Comparison of ENCODE assay signal across 20 cellular contexts in the genomic region with DNA sequence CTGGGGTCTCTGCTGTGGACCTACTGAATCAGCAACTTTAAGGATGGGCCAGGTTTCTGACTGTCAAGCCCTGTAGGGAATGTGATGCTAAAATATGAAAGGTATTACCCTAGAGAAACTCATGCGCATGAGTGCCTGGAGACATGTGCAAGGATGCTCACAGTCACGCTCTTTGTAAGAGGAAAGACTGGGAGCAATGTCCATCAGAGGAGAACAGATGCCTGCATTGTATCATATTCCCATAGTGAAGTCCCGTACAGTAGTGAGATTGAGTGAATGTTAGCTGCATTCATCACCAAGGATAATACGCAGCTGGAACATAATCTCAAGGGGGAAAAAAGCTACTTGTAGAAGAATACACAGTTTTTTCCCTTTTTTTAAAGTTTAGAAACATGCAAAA.
"Had no signal": no experiment of that assay in that cellular context is flagged by ENCODE, and none has a peak within 500 bp of the region (broad histone marks: within the 10 kb centered on the region; RNA-seq: fewer than 3 reads in every experiment).

No MANE protein-coding gene starts in this region.

- DNase-seq: activated CD4-positive, alpha-beta T cell treated with anti-CD3 and anti-CD28 coated beads for 4 hours; activated CD4-positive, alpha-beta T cell treated with anti-CD3 and anti-CD28 coated beads, Interleukin-2, amount 50 U/mL, for 4 hours; activated CD8-positive, alpha-beta memory T cell treated with anti-CD3 and anti-CD28 coated beads, Interleukin-2, amount 50 U/mL, for 48 hours; activated CD8-positive, alpha-beta T cell treated with anti-CD3 and anti-CD28 coated beads, Interleukin-2, amount 10 ng/mL, durations not matched to agents 7 days and 5 days; activated naive CD4-positive, alpha-beta T cell treated with anti-CD3 and anti-CD28 coated beads, Interleukin-2, amount 50 U/mL, for 16 hours; activated naive CD8-positive, alpha-beta T cell treated with anti-CD3 and anti-CD28 coated beads, Interleukin-2, amount 10 ng/mL, durations not matched to agents 7 days and 5 days; activated T-cell treated with anti-CD3 and anti-CD28 coated beads, Interleukin-2, amount 50 U/mL, for 1 hour; aorta; MG63; MV-4-11; NCI-H1105; NCI-H1436; NCI-H1694 treated with DMSO at 0.1 percent for 48 hours; NCI-H2029 treated with DMSO at 0.1 percent for 48 hours; NCI-H446; NCI-H524; PC-3; SIG-M5; T-helper 1 cell; WERI-Rb-1 had no signal
